ENCODE assay signal across 7 cellular contexts in the genomic region with DNA sequence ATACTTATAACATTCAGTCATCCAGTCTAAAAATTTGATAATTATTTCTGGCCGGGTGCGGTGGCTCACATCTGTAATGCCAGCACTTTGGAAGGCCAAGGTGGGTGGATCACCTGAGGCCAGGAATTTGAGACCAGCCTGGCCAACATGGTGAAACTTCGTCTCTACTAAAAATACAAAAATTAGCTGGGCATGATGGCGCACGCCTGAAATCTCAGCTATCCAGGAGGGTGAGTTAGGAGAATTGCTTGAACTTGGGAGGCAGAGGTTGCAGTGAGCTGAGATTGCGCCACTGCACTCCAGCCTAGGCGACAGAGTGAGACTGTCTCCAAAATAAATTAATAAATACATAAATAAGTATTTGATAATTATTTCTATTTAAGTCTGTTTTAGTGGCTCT. TPM values are rescaled to one million over a fixed set of nuclear protein-coding genes. Genes with fewer than 3 reads are reported as not detected.
DNase-seq lines count a peak whose midpoint lies in the region; ATAC-seq, FAIRE-seq and TF ChIP-seq lines count a peak whose summit lies in the region.
"Not testable (repeated sequence)": the region's sequence is repeated elsewhere in the genome, so short reads cannot be mapped to it uniquely, and the experiment has no call there.

No MANE protein-coding gene starts in this region.

- intact Hi-C loops in MCF 10A (cut with micrococcal nuclease); natural killer cell (cut with micrococcal nuclease): not testable (repeated sequence)

- not testable (repeated sequence) for H3K18ac ChIP-seq in trophoblast cell (ENCODE audit: low read length)

- H4K8ac ChIP-seq in trophoblast cell (ENCODE audit: low read depth, low read length): not testable (repeated sequence)

- H2BK120ac ChIP-seq in trophoblast cell (ENCODE audit: insufficient read depth, low read length, poor library complexity): not testable (repeated sequence)

- not testable (repeated sequence) for H3K9me3 ChIP-seq in trophoblast cell (ENCODE audit: insufficient read depth, low read depth, low read length)

- H3K79me2 ChIP-seq in trophoblast cell (ENCODE audit: control insufficient read depth, insufficient read depth, low read length, poor library complexity): not testable (repeated sequence)

- H3K36me3 Mint-ChIP-seq in MCF 10A (ENCODE audit: insufficient read depth, unreplicated experiment); effector memory CD8-positive, alpha-beta T cell (ENCODE audit: insufficient read depth); natural killer cell: not testable (repeated sequence)

- not testable (repeated sequence) for FAIRE-seq in bronchial epithelial cell (lab: Jason Lieb, UNC)

- not testable (repeated sequence) for H4K91ac ChIP-seq in trophoblast cell (ENCODE audit: low read depth, low read length)

- not testable (repeated sequence) for H3K27me3 Mint-ChIP-seq in MCF 10A (ENCODE audit: insufficient read depth, unreplicated experiment); effector memory CD8-positive, alpha-beta T cell; natural killer cell (ENCODE audit: low read depth in 2 of 2)

- no CpG with 5 or more reads among the region's 7 CpGs for WGBS in trophoblast cell (ENCODE audit: extremely low coverage, insufficient coverage, insufficient read length)

- not testable (repeated sequence) for H3K79me1 ChIP-seq in trophoblast cell (ENCODE audit: low read length)

- H2AK5ac ChIP-seq in trophoblast cell (ENCODE audit: low read length): not testable (repeated sequence)

- not testable (repeated sequence) for H3K9ac ChIP-seq in trophoblast cell (ENCODE audit: low read length)

- H3K4me2 ChIP-seq in trophoblast cell (ENCODE audit: low read length): not testable (repeated sequence)

- not testable (repeated sequence) for TF ChIP-seq CTCF in RWPE1 (conservative IDR thresholded peaks at IDR 0.05; ENCODE audit: low read depth); MCF 10A (IDR thresholded peaks at IDR 0.05; ENCODE audit: unreplicated experiment); bronchial epithelial cell (IDR thresholded peaks at IDR 0.05; ENCODE audit: insufficient read depth, low read length, severe bottlenecking); foreskin keratinocyte (conservative IDR thresholded peaks at IDR 0.05); natural killer cell (IDR thresholded peaks at IDR 0.05)

- not testable (repeated sequence) for H3K4me3 Mint-ChIP-seq in MCF 10A (ENCODE audit: unreplicated experiment); effector memory CD8-positive, alpha-beta T cell; natural killer cell

- not testable (repeated sequence) for H2BK5ac ChIP-seq in trophoblast cell (ENCODE audit: low read depth, low read length, poor library complexity)

- not testable (repeated sequence) for H2BK12ac ChIP-seq in trophoblast cell (ENCODE audit: low read length)

- CTCF ChIA-PET in RWPE1 (lab: Yijun Ruan, JAX); MCF 10A (lab: Yijun Ruan, JAX): not testable (repeated sequence)

- not testable (repeated sequence) for H3K4ac ChIP-seq in trophoblast cell (ENCODE audit: low read depth, low read length)

- POLR2A ChIA-PET in RWPE1 (lab: Yijun Ruan, JAX; ENCODE audit: low non-redundant PET): not testable (repeated sequence)
- POLR2A ChIA-PET in MCF 10A (lab: Yijun Ruan, JAX): interaction anchor here (0.8 to 1.3 kb wide), 4 partner anchors 10 to 34 kb away, joined by 3 to 5 read pairs (median 4); partner anchors contain the start of gene STIM2

- ATAC-seq in effector memory CD8-positive, alpha-beta T cell (replicated peaks); natural killer cell: not testable (repeated sequence)
- peak; percentile 25 for ATAC-seq in foreskin keratinocyte

- H3K9me3 Mint-ChIP-seq in MCF 10A (ENCODE audit: unreplicated experiment); effector memory CD8-positive, alpha-beta T cell; natural killer cell: not testable (repeated sequence)

- H3K36me3 ChIP-seq in bronchial epithelial cell (ENCODE audit: control insufficient read depth, insufficient read depth, low read length); trophoblast cell (ENCODE audit: control insufficient read depth in 1 of 2, insufficient read depth in 2 of 2, low read length in 2 of 2): not testable (repeated sequence)

- not testable (repeated sequence) for BruUV-seq in MCF 10A (replicated peaks; lab: Mats Ljungman, UMichigan)

- H4K12ac ChIP-seq in trophoblast cell (ENCODE audit: low read depth, low read length): not testable (repeated sequence)

- not testable (repeated sequence) for H3K14ac ChIP-seq in trophoblast cell (ENCODE audit: low read length)

- H2AFZ ChIP-seq in trophoblast cell (ENCODE audit: insufficient read depth, low read length, poor library complexity): not testable (repeated sequence)

- not testable (repeated sequence) for H3K4me1 Mint-ChIP-seq in MCF 10A (ENCODE audit: insufficient read depth, unreplicated experiment)
- H3K4me1 Mint-ChIP-seq in effector memory CD8-positive, alpha-beta T cell (ENCODE audit: low read depth in 2 of 2): peaks cover 37 to 53% of the 10 kb centered on the region in 2 donors
- H3K4me1 Mint-ChIP-seq in natural killer cell: peaks cover 62 to 68% of the 10 kb centered on the region in 2 donors

- H3K27ac ChIP-seq in RWPE1: peak overlapping the region; percentile 52
- not testable (repeated sequence) for H3K27ac ChIP-seq in foreskin keratinocyte; trophoblast cell (ENCODE audit: low read depth, low read length)

- H3K27ac Mint-ChIP-seq in MCF 10A (ENCODE audit: low read depth, unreplicated experiment) (peak overlapping the region; percentile 42), natural killer cell (peak overlapping the region; percentile 80 to 84)
- peak overlapping the region; percentile 20 to 78 for H3K27ac Mint-ChIP-seq in effector memory CD8-positive, alpha-beta T cell

- not testable (repeated sequence) for H3K27me3 ChIP-seq in bronchial epithelial cell (ENCODE audit: control insufficient read depth, insufficient read depth, low read length); foreskin keratinocyte; trophoblast cell (ENCODE audit: insufficient read depth, low read length)

- not testable (repeated sequence) for H3K23ac ChIP-seq in trophoblast cell (ENCODE audit: low read length)

- not testable (repeated sequence) for DNase-seq in RWPE1 (ENCODE audit: low spot score); effector memory CD8-positive, alpha-beta T cell; natural killer cell
- DNase-seq in MCF 10A (ENCODE audit: unreplicated experiment) (peak; percentile 28), bronchial epithelial cell (ENCODE audit: low read depth) (peak; percentile 74), foreskin keratinocyte (peak in 1 of 2 donors; percentile 61), trophoblast cell (peak; percentile 12 to 45)

- not testable (repeated sequence) for H3K4me3 ChIP-seq in bronchial epithelial cell (ENCODE audit: low read depth, low read length); trophoblast cell (ENCODE audit: low read depth, low read length)

- not testable (repeated sequence) for H3K4me1 ChIP-seq in foreskin keratinocyte; trophoblast cell (ENCODE audit: control insufficient read depth in 1 of 2, insufficient read depth in 2 of 2, low read length in 2 of 2)

RNA-seq across cellular contexts. Expression of gene STIM2, which starts 34.2 kb away (rescaled TPM):
- 17.4 and 18.5 TPM in 2 replicates for total RNA-seq in MCF 10A (2022)
- 7.6 and 15.6 TPM in 2 replicates for total RNA-seq in bronchial epithelial cell
- total RNA-seq in foreskin keratinocyte: 18.0 and 18.7 TPM in 2 replicates
- 8.4 and 8.6 TPM in 2 replicates for polyA plus RNA-seq in foreskin keratinocyte
- 100 to 1,000 TPM in 2 of 3 donors, 10 to 100 TPM in 1; 98.3 to 104 (median 100) TPM for total RNA-seq in natural killer cell
- 22.3 and 22.8 TPM in 2 replicates for polyA plus RNA-seq in trophoblast cell (2013)
